36 cellular contexts compared by ENCODE assay signal in the genomic region with DNA sequence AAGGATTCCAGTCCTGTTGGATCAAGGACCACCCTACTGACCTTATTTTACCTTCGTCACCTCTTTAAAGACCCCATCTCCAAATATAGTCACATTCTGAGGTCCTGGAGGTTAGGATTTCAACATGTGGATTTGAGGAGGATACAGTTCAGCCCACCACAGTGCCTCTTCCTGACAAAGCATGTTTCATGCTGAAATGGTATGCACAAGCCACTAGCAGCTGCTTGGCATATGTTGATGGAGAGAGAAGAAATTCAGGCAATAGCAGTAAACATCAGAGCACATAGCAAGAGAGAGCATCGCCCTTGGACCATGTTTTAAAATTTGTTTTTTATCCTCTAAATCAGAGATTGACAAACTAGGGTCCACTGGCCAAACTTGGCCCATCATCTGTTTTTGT.
"Had no signal": no experiment of that assay in that cellular context is flagged by ENCODE, and none has a peak within 500 bp of the region (broad histone marks: within the 10 kb centered on the region; RNA-seq: fewer than 3 reads in every experiment).

No MANE protein-coding gene starts in this region.

- H3K36me3 ChIP-seq: ascending aorta, cardiac muscle cell had no signal

- H3K4me1 Mint-ChIP-seq: activated B cell treated with CpG ODN at 0.5 μM for 24 hours; activated CD4-positive, alpha-beta memory T cell treated with anti-CD3 and anti-CD28 coated beads, Interleukin-2, amount 10 ng/mL, durations not matched to agents 7 days and 5 days; activated CD4-positive, alpha-beta T cell treated with anti-CD3 and anti-CD28 coated beads, Interleukin-2, amount 10 ng/mL, durations not matched to agents 24 days and 14 days; activated CD8-positive, alpha-beta memory T cell treated with anti-CD3 and anti-CD28 coated beads, Interleukin-2, amount 10 ng/mL, durations not matched to agents 7 days and 5 days; activated naive CD4-positive, alpha-beta T cell treated with anti-CD3 and anti-CD28 coated beads, Interleukin-2, amount 10 ng/mL, durations not matched to agents 7 days and 5 days; activated naive CD4-positive, alpha-beta T cell treated with anti-CD3 and anti-CD28 coated beads, Interleukin-2, amount 50 U/mL, for 24 hours; activated naive CD8-positive, alpha-beta T cell treated with anti-CD3 and anti-CD28 coated beads, Interleukin-2, amount 10 ng/mL, durations not matched to agents 7 days and 5 days; activated naive CD8-positive, alpha-beta T cell treated with anti-CD3 and anti-CD28 coated beads, Interleukin-2, amount 50 U/mL, for 24 hours; brain; central memory CD8-positive, alpha-beta T cell had no signal

- H3K9me3 Mint-ChIP-seq: activated CD4-positive, alpha-beta T cell treated with anti-CD3 and anti-CD28 coated beads, Interleukin-2, amount 10 ng/mL, durations not matched to agents 24 days and 14 days; activated naive CD4-positive, alpha-beta T cell treated with anti-CD3 and anti-CD28 coated beads, Interleukin-2, amount 10 ng/mL, durations not matched to agents 7 days and 5 days; activated T-helper 2 cell treated with anti-CD3 and anti-CD28 coated beads, Interferon-gamma antibody, Interleukin-2, Interleukin-4, amounts not matched to agents 10 μg/mL and 5 μg/mL and 100 μg/mL, durations not matched to agents 14 hours and 24 hours and 36 hours; central memory CD8-positive, alpha-beta T cell; T-helper 2 cell treated with Interferon-gamma antibody and Interleukin-4, amounts not matched to agents 5 μg/mL and 100 μg/mL, for 36 hours had no signal

- H3K4me3 ChIP-seq: ascending aorta, cardiac muscle cell had no signal

- H3K4me1 ChIP-seq: ascending aorta had no signal

- H3K27ac Mint-ChIP-seq: activated B cell treated with CpG ODN at 0.5 μM for 24 hours; activated CD4-positive, alpha-beta memory T cell treated with anti-CD3 and anti-CD28 coated beads, Interleukin-2, amount 10 ng/mL, durations not matched to agents 7 days and 5 days; activated CD4-positive, alpha-beta T cell treated with anti-CD3 and anti-CD28 coated beads, Interleukin-2, amount 10 ng/mL, durations not matched to agents 24 days and 14 days; activated CD8-positive, alpha-beta memory T cell treated with anti-CD3 and anti-CD28 coated beads, Interleukin-2, amount 10 ng/mL, durations not matched to agents 7 days and 5 days; activated CD8-positive, alpha-beta T cell treated with anti-CD3 and anti-CD28 coated beads, Interleukin-2, amount 10 ng/mL, durations not matched to agents 7 days and 5 days; activated naive CD4-positive, alpha-beta T cell treated with anti-CD3 and anti-CD28 coated beads, Interleukin-2, amount 10 ng/mL, durations not matched to agents 7 days and 5 days; activated naive CD4-positive, alpha-beta T cell treated with anti-CD3 and anti-CD28 coated beads, Interleukin-2, amount 50 U/mL, for 24 hours; activated naive CD8-positive, alpha-beta T cell; activated naive CD8-positive, alpha-beta T cell treated with anti-CD3 and anti-CD28 coated beads, Interleukin-2, amount 10 ng/mL, durations not matched to agents 7 days and 5 days; activated naive CD8-positive, alpha-beta T cell treated with anti-CD3 and anti-CD28 coated beads, Interleukin-2, amount 50 U/mL, for 24 hours; activated T-cell treated with anti-CD3 and anti-CD28 coated beads, Interleukin-2, amount 50 U/mL, for 24 hours; activated T-helper 2 cell treated with anti-CD3 and anti-CD28 coated beads, Interferon-gamma antibody, Interleukin-2, Interleukin-4, amounts not matched to agents 10 μg/mL and 5 μg/mL and 100 μg/mL, durations not matched to agents 14 hours and 24 hours and 36 hours; brain; T-helper 1 cell treated with Interleukin-12 subunit alpha and Interleukin-12 subunit beta and Interleukin-4 antibody, amounts not matched to agents 30 μg/mL and 1 μg/mL, for 36 hours; T-helper 2 cell treated with Interferon-gamma antibody and Interleukin-4, amounts not matched to agents 5 μg/mL and 100 μg/mL, for 36 hours had no signal

- ATAC-seq: activated CD8-positive, alpha-beta memory T cell treated with anti-CD3 and anti-CD28 coated beads, Interleukin-2, amount 10 ng/mL, durations not matched to agents 7 days and 5 days; activated CD8-positive, alpha-beta T cell treated with anti-CD3 and anti-CD28 coated beads, Interleukin-2, amount 10 ng/mL, durations not matched to agents 7 days and 5 days; activated naive CD8-positive, alpha-beta T cell treated with anti-CD3 and anti-CD28 coated beads, Interleukin-2, amount 50 U/mL, for 24 hours had no signal

- H3K36me3 Mint-ChIP-seq: activated CD8-positive, alpha-beta memory T cell treated with anti-CD3 and anti-CD28 coated beads, Interleukin-2, amount 10 ng/mL, durations not matched to agents 7 days and 5 days; activated naive CD4-positive, alpha-beta T cell treated with anti-CD3 and anti-CD28 coated beads, Interleukin-2, amount 10 ng/mL, durations not matched to agents 7 days and 5 days; activated naive CD8-positive, alpha-beta T cell; activated naive CD8-positive, alpha-beta T cell treated with anti-CD3 and anti-CD28 coated beads, Interleukin-2, amount 10 ng/mL, durations not matched to agents 7 days and 5 days; brain had no signal

- DNase-seq: activated B cell treated with CpG ODN at 0.5 μM for 24 hours; activated CD4-positive, alpha-beta memory T cell treated with anti-CD3 and anti-CD28 coated beads, Interleukin-2, amount 10 ng/mL, durations not matched to agents 7 days and 5 days; activated CD4-positive, alpha-beta T cell treated with anti-CD3 and anti-CD28 coated beads for 4 hours; activated CD4-positive, alpha-beta T cell treated with anti-CD3 and anti-CD28 coated beads, Interleukin-2, amount 10 ng/mL, durations not matched to agents 24 days and 14 days; activated CD4-positive, alpha-beta T cell treated with anti-CD3 and anti-CD28 coated beads, Interleukin-2, amount 50 U/mL, for 1 hour; activated CD4-positive, alpha-beta T cell treated with anti-CD3 and anti-CD28 coated beads, Interleukin-2, amount 50 U/mL, for 48 hours; activated CD4-positive, CD25-positive, alpha-beta regulatory T cell treated with anti-CD3 and anti-CD28 coated beads, Interleukin-2, amount 50 U/mL, for 72 hours; activated CD8-positive, alpha-beta memory T cell treated with anti-CD3 and anti-CD28 coated beads for 24 hours; activated CD8-positive, alpha-beta memory T cell treated with anti-CD3 and anti-CD28 coated beads, Interleukin-2, amount 10 ng/mL, durations not matched to agents 7 days and 5 days; activated CD8-positive, alpha-beta memory T cell treated with anti-CD3 and anti-CD28 coated beads, Interleukin-2, amount 50 U/mL, for 48 hours; activated CD8-positive, alpha-beta T cell treated with anti-CD3 and anti-CD28 coated beads, Interleukin-2, amount 10 ng/mL, durations not matched to agents 7 days and 5 days; activated effector memory CD4-positive, alpha-beta T cell treated with Interleukin-2 at 50 U/mL for 16 hours; activated gamma-delta T cell; activated naive CD4-positive, alpha-beta T cell treated with anti-CD3 and anti-CD28 coated beads, Interleukin-2, amount 10 ng/mL, durations not matched to agents 7 days and 5 days; activated naive CD4-positive, alpha-beta T cell treated with Interleukin-2 at 50 U/mL for 16 hours; activated naive CD8-positive, alpha-beta T cell treated with anti-CD3 and anti-CD28 coated beads, Interleukin-2, amount 10 ng/mL, durations not matched to agents 7 days and 5 days; activated naive CD8-positive, alpha-beta T cell treated with anti-CD3 and anti-CD28 coated beads, Interleukin-2, amount 50 U/mL, for 24 hours; activated T-cell treated with anti-CD3 and anti-CD28 coated beads, Interleukin-2, amount 50 U/mL, for 24 hours; activated T-cell treated with anti-CD3 and anti-CD28 coated beads, Interleukin-2, amount 50 U/mL, for 48 hours; amygdala; anterior cingulate cortex; caudate nucleus; cerebellar nuclear complex; T-helper 1 cell; T-helper 2 cell; T-helper 9 cell had no signal

- H3K27me3 Mint-ChIP-seq: activated B cell treated with CpG ODN at 0.5 μM for 24 hours; activated CD4-positive, alpha-beta T cell treated with anti-CD3 and anti-CD28 coated beads, Interleukin-2, amount 10 ng/mL, durations not matched to agents 24 days and 14 days; activated naive CD4-positive, alpha-beta T cell treated with anti-CD3 and anti-CD28 coated beads, Interleukin-2, amount 10 ng/mL, durations not matched to agents 7 days and 5 days; activated naive CD4-positive, alpha-beta T cell treated with anti-CD3 and anti-CD28 coated beads, Interleukin-2, amount 50 U/mL, for 24 hours; activated naive CD8-positive, alpha-beta T cell treated with anti-CD3 and anti-CD28 coated beads, Interleukin-2, amount 10 ng/mL, durations not matched to agents 7 days and 5 days; brain had no signal

- H3K27me3 ChIP-seq: ascending aorta, cardiac muscle cell had no signal

- H3K9me3 ChIP-seq: ascending aorta had no signal

- H3K27ac ChIP-seq: ascending aorta, cardiac muscle cell, VCaP had no signal

- H3K4me3 Mint-ChIP-seq: activated B cell treated with CpG ODN at 0.5 μM for 24 hours; activated CD4-positive, alpha-beta memory T cell treated with anti-CD3 and anti-CD28 coated beads, Interleukin-2, amount 10 ng/mL, durations not matched to agents 7 days and 5 days; activated CD4-positive, alpha-beta T cell treated with anti-CD3 and anti-CD28 coated beads, Interleukin-2, amount 10 ng/mL, durations not matched to agents 24 days and 14 days; activated CD8-positive, alpha-beta memory T cell treated with anti-CD3 and anti-CD28 coated beads, Interleukin-2, amount 10 ng/mL, durations not matched to agents 7 days and 5 days; activated CD8-positive, alpha-beta T cell treated with anti-CD3 and anti-CD28 coated beads, Interleukin-2, amount 10 ng/mL, durations not matched to agents 7 days and 5 days; activated naive CD4-positive, alpha-beta T cell treated with anti-CD3 and anti-CD28 coated beads, Interleukin-2, amount 10 ng/mL, durations not matched to agents 7 days and 5 days; activated naive CD4-positive, alpha-beta T cell treated with anti-CD3 and anti-CD28 coated beads, Interleukin-2, amount 50 U/mL, for 24 hours; activated naive CD8-positive, alpha-beta T cell; activated naive CD8-positive, alpha-beta T cell treated with anti-CD3 and anti-CD28 coated beads, Interleukin-2, amount 10 ng/mL, durations not matched to agents 7 days and 5 days; activated naive CD8-positive, alpha-beta T cell treated with anti-CD3 and anti-CD28 coated beads, Interleukin-2, amount 50 U/mL, for 24 hours; activated T-cell treated with anti-CD3 and anti-CD28 coated beads, Interleukin-2, amount 50 U/mL, for 24 hours; brain; central memory CD8-positive, alpha-beta T cell; T-helper 1 cell treated with Interleukin-12 subunit alpha and Interleukin-12 subunit beta and Interleukin-4 antibody, amounts not matched to agents 30 μg/mL and 1 μg/mL, for 36 hours; T-helper 2 cell treated with Interferon-gamma antibody and Interleukin-4, amounts not matched to agents 5 μg/mL and 100 μg/mL, for 36 hours had no signal
